12 cellular contexts compared by ENCODE assay signal in genomic region chr5:143629871-143630658, GRCh38.
DNase-seq lines count a peak whose midpoint lies in the region; ATAC-seq, FAIRE-seq and TF ChIP-seq lines count a peak whose summit lies in the region.
"Had no signal": no experiment of that assay in that cellular context is flagged by ENCODE, and none has a peak within 500 bp of the region (broad histone marks: within the 10 kb centered on the region; RNA-seq: fewer than 3 reads in every experiment).

No MANE protein-coding gene starts in this region.

- H3K9me3 Mint-ChIP-seq in activated CD4-positive, alpha-beta memory T cell treated with anti-CD3 and anti-CD28 coated beads, Interleukin-2, amount 10 ng/mL, durations not matched to agents 7 days and 5 days, result peaks cover 7% of the 10 kb centered on the region
- no peaks in the 10 kb centered on the region for H3K9me3 Mint-ChIP-seq in stimulated activated naive CD8-positive, alpha-beta T cell treated with anti-CD3 and anti-CD28 coated beads, Interleukin-15, amount 100 ng/mL, for 72 hours

- no peaks in the 10 kb centered on the region for H3K36me3 ChIP-seq in skeletal muscle satellite cell (ENCODE audit: insufficient read depth, low read length)

- POLR2A ChIA-PET in activated CD4-positive, alpha-beta memory T cell treated with anti-CD3 and anti-CD28 coated beads, Interleukin-2, amount 10 ng/mL, durations not matched to agents 7 days and 5 days (lab: Charles Lee), result no interaction called here
- POLR2A ChIA-PET in RWPE1 (lab: Yijun Ruan, JAX; ENCODE audit: low non-redundant PET), result no interaction called here

- CTCF ChIA-PET in activated CD4-positive, alpha-beta memory T cell treated with anti-CD3 and anti-CD28 coated beads, Interleukin-2, amount 10 ng/mL, durations not matched to agents 7 days and 5 days (lab: Charles Lee), result interaction anchor here (0.6 kb wide), 1 partner anchor 48 kb away, joined by 3 read pairs; no protein-coding TSS in a partner anchor
- CTCF ChIA-PET in RWPE1 (lab: Yijun Ruan, JAX), result no interaction called here

- H3K4me3 ChIP-seq in fibroblast of mammary gland (ENCODE audit: control insufficient read depth, low read depth, low read length) (no peak overlapping the region), skeletal muscle satellite cell (ENCODE audit: low read length) (no peak overlapping the region)
- H3K4me3 ChIP-seq: K562 had no signal

- H3K4me3 Mint-ChIP-seq in activated CD4-positive, alpha-beta memory T cell treated with anti-CD3 and anti-CD28 coated beads, Interleukin-2, amount 10 ng/mL, durations not matched to agents 7 days and 5 days, result no peak overlapping the region
- H3K4me3 Mint-ChIP-seq in stimulated activated naive CD8-positive, alpha-beta T cell treated with anti-CD3 and anti-CD28 coated beads, Interleukin-15, amount 100 ng/mL, for 72 hours, result no peak overlapping the region

- no peak for ATAC-seq in stimulated activated naive CD8-positive, alpha-beta T cell treated with anti-CD3 and anti-CD28 coated beads, Interleukin-15, amount 100 ng/mL, for 72 hours
- ATAC-seq: K562, Right ventricle myocardium inferior had no signal

- peak; percentile 11 for DNase-seq in DMS79 treated with DMSO at 0.1 percent for 48 hours (lab: John Stamatoyannopoulos, UW)
- no peak for DNase-seq in DMS79 (lab: John Stamatoyannopoulos, UW)
- DNase-seq in RCC 7860 (ENCODE audit: low spot score), result peak; percentile 69
- DNase-seq in fibroblast of mammary gland (ENCODE audit: low read depth), result peak; percentile 72
- no peak for DNase-seq in activated CD4-positive, alpha-beta memory T cell treated with anti-CD3 and anti-CD28 coated beads, Interleukin-2, amount 10 ng/mL, durations not matched to agents 7 days and 5 days
- no peak for DNase-seq in RWPE1 (ENCODE audit: low spot score)
- DNase-seq in stimulated activated naive CD8-positive, alpha-beta T cell treated with anti-CD3 and anti-CD28 coated beads, Interleukin-15, amount 100 ng/mL, for 72 hours, result no peak

- peak overlapping the region; percentile 46 for H3K4me2 ChIP-seq in skeletal muscle satellite cell (ENCODE audit: low read length)

- no peak for TF ChIP-seq CTCF in fibroblast of mammary gland (conservative IDR thresholded peaks at IDR 0.05; ENCODE audit: control insufficient read depth, insufficient read depth, low read depth, low read length)
- TF ChIP-seq CTCF in RWPE1 (conservative IDR thresholded peaks at IDR 0.05; ENCODE audit: low read depth), result no peak

- H3K27ac ChIP-seq in RWPE1, result no peak overlapping the region
- H3K27ac ChIP-seq: 22Rv1 had no signal

- no peaks in the 10 kb centered on the region for H3K27me3 ChIP-seq in skeletal muscle satellite cell (ENCODE audit: control insufficient read depth, insufficient read depth, low read length)

- no peak overlapping the region for H3K27ac Mint-ChIP-seq in activated CD4-positive, alpha-beta memory T cell treated with anti-CD3 and anti-CD28 coated beads, Interleukin-2, amount 10 ng/mL, durations not matched to agents 7 days and 5 days
- no peak overlapping the region for H3K27ac Mint-ChIP-seq in stimulated activated naive CD8-positive, alpha-beta T cell treated with anti-CD3 and anti-CD28 coated beads, Interleukin-15, amount 100 ng/mL, for 72 hours

- no peaks in the 10 kb centered on the region for H3K9me3 ChIP-seq in skeletal muscle satellite cell (replicated peaks; ENCODE audit: low read length)

- FAIRE-seq in RCC 7860 (lab: Jason Lieb, UNC), result peak; percentile 77
- FAIRE-seq: colon, K562 had no signal

- H3K36me3 Mint-ChIP-seq in activated CD4-positive, alpha-beta memory T cell treated with anti-CD3 and anti-CD28 coated beads, Interleukin-2, amount 10 ng/mL, durations not matched to agents 7 days and 5 days (ENCODE audit: low read depth), result no peaks in the 10 kb centered on the region

- peaks cover 14% of the 10 kb centered on the region for H3K4me1 ChIP-seq in skeletal muscle satellite cell (ENCODE audit: control insufficient read depth, insufficient read depth, low read length)

- H3K4me1 Mint-ChIP-seq in activated CD4-positive, alpha-beta memory T cell treated with anti-CD3 and anti-CD28 coated beads, Interleukin-2, amount 10 ng/mL, durations not matched to agents 7 days and 5 days, result peaks cover 8% of the 10 kb centered on the region
- no peaks in the 10 kb centered on the region for H3K4me1 Mint-ChIP-seq in stimulated activated naive CD8-positive, alpha-beta T cell treated with anti-CD3 and anti-CD28 coated beads, Interleukin-15, amount 100 ng/mL, for 72 hours

- H3K27me3 Mint-ChIP-seq in activated CD4-positive, alpha-beta memory T cell treated with anti-CD3 and anti-CD28 coated beads, Interleukin-2, amount 10 ng/mL, durations not matched to agents 7 days and 5 days, result no peaks in the 10 kb centered on the region
- H3K27me3 Mint-ChIP-seq in stimulated activated naive CD8-positive, alpha-beta T cell treated with anti-CD3 and anti-CD28 coated beads, Interleukin-15, amount 100 ng/mL, for 72 hours, result no peaks in the 10 kb centered on the region

- H3K9ac ChIP-seq in skeletal muscle satellite cell (ENCODE audit: low read depth, low read length), result no peak overlapping the region

Comparison
In these comparisons a context has a peak if more than half of its experiments do, and no peak if none do; other contexts are left out.
1. DNase-seq: peak in DMS79 treated with DMSO at 0.1 percent for 48 hours (single experiment), RCC 7860 (single experiment) and fibroblast of mammary gland (single experiment); none in DMS79 (single experiment), activated CD4-positive, alpha-beta memory T cell treated with anti-CD3 and anti-CD28 coated beads, Interleukin-2, amount 10 ng/mL, durations not matched to agents 7 days and 5 days (single experiment), RWPE1 (single experiment) and stimulated activated naive CD8-positive, alpha-beta T cell treated with anti-CD3 and anti-CD28 coated beads, Interleukin-15, amount 100 ng/mL, for 72 hours (0 of 2).